In the genomic region with DNA sequence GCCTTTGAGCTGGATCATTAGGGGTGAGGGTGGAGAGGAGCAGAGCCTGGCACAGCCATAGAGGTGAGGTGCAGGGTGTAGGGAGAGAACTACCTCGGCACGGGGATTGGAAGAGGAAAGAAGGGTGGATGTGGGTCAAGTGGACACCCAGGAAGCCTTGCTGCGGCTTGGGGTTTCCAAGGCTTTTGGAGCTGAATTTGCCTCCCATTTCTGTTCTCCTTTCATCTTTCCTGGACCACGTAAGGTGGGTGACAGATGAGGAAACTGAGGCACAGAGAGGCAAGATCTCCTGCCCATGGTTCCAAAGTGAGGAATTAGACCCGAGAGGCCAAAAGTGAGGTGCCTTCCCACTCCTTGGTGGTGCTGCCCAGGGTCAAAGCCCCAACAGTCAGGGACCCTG, we compare ENCODE assay signal across 15 cellular contexts. TPM values are rescaled to one million over a fixed set of nuclear protein-coding genes. Genes with fewer than 3 reads are reported as not detected.
DNase-seq lines count a peak whose midpoint lies in the region; ATAC-seq and TF ChIP-seq lines count a peak whose summit lies in the region.
"Had no signal": no experiment of that assay in that cellular context is flagged by ENCODE, and none has a peak within 500 bp of the region (broad histone marks: within the 10 kb centered on the region; RNA-seq: fewer than 3 reads in every experiment).

No MANE protein-coding gene starts in this region.

- H3K79me1 ChIP-seq in H9 (ENCODE audit: insufficient read depth, low read depth, low read length, poor library complexity, severe bottlenecking), result no peaks in the 10 kb centered on the region

- H2AK5ac ChIP-seq in H9 (ENCODE audit: insufficient read length, low read length), result no peak overlapping the region

- no peak overlapping the region for H4K8ac ChIP-seq in H9 (replicated peaks; ENCODE audit: insufficient read length, low read depth, low read length)

- 0 out of 7 replicates have a peak overlapping the region, but pooled peaks of 1 of the 3 experiments have one; percentile 55 for H3K27ac Mint-ChIP-seq in H9
- H3K27ac Mint-ChIP-seq in stimulated activated effector memory CD8-positive, alpha-beta T cell treated with anti-CD3 and anti-CD28 coated beads, Interleukin-12 subunit alpha, Interleukin-12 subunit beta, amount 100 ng/mL, for 72 hours, result peak overlapping the region; percentile 49
- H3K27ac Mint-ChIP-seq in T-helper 17 cell, result no peak overlapping the region
- H3K27ac Mint-ChIP-seq: HFFc6 had no signal

- H3K9ac ChIP-seq in H9 (ENCODE audit: extremely low read depth, insufficient read length, low read length), result no peak overlapping the region

- H2AFZ ChIP-seq in H9 (ENCODE audit: low read length), result no peak overlapping the region

- no peak overlapping the region for H2BK12ac ChIP-seq in H9 (ENCODE audit: insufficient read length, low read depth, low read length)

- H3T11ph ChIP-seq in H9 (ENCODE audit: low read length), result no peak overlapping the region

- no peaks in the 10 kb centered on the region for H3K4me1 ChIP-seq in H9 (ENCODE audit: insufficient read depth, low read length)
- H3K4me1 ChIP-seq in HEK293 (ENCODE audit: control insufficient read depth, insufficient read depth, low read length), result no peaks in the 10 kb centered on the region
- H3K4me1 ChIP-seq: A549, HAP-1 had no signal

- H3K4ac ChIP-seq in H9 (ENCODE audit: low read depth, low read length), result no peak overlapping the region

- POLR2A ChIA-PET in HEK293 (lab: Yijun Ruan, JAX), result no interaction called here

- H3K27me3 Mint-ChIP-seq in H9 (ENCODE audit: low read depth) (peaks cover 5% of the 10 kb centered on the region), T-helper 17 cell (no peaks in the 10 kb centered on the region)
- H3K27me3 Mint-ChIP-seq: CD4-positive, alpha-beta memory T cell had no signal

- H3K18ac ChIP-seq in H9 (ENCODE audit: insufficient read length, low read depth, low read length), result no peak overlapping the region

- H3K4me3 Mint-ChIP-seq in H9 (no peak overlapping the region; a peak in 1 of 5 replicates), T-helper 17 cell (no peak overlapping the region)
- H3K4me3 Mint-ChIP-seq in stimulated activated effector memory CD8-positive, alpha-beta T cell treated with anti-CD3 and anti-CD28 coated beads, Interleukin-12 subunit alpha, Interleukin-12 subunit beta, amount 100 ng/mL, for 72 hours, result no peak overlapping the region
- H3K4me3 Mint-ChIP-seq: CD4-positive, alpha-beta memory T cell; HFFc6 had no signal

- H3K4me2 ChIP-seq in H9 (ENCODE audit: insufficient read depth, insufficient read length, low read length), result no peak overlapping the region
- H3K4me2 ChIP-seq: A549 had no signal

- no peak overlapping the region for H3K14ac ChIP-seq in H9 (ENCODE audit: insufficient read depth, low read length)

- no peak overlapping the region for H3K23ac ChIP-seq in H9 (ENCODE audit: insufficient read length, low read depth, low read length)

- no peak overlapping the region for H2BK5ac ChIP-seq in H9 (ENCODE audit: insufficient read length, low read length)

- H3K4me1 Mint-ChIP-seq in H9, result no peaks in the 10 kb centered on the region
- no peaks in the 10 kb centered on the region for H3K4me1 Mint-ChIP-seq in stimulated activated effector memory CD8-positive, alpha-beta T cell treated with anti-CD3 and anti-CD28 coated beads, Interleukin-12 subunit alpha, Interleukin-12 subunit beta, amount 100 ng/mL, for 72 hours
- peaks cover 2% of the 10 kb centered on the region for H3K4me1 Mint-ChIP-seq in T-helper 17 cell
- H3K4me1 Mint-ChIP-seq: CD4-positive, alpha-beta memory T cell had no signal

- DNase-seq in H9, result peak; percentile 15
- peak; percentile 41 for DNase-seq in left lobe of liver (ENCODE audit: low spot score)
- DNase-seq in stimulated activated effector memory CD8-positive, alpha-beta T cell treated with anti-CD3 and anti-CD28 coated beads, Interleukin-12 subunit alpha, Interleukin-12 subunit beta, amount 100 ng/mL, for 72 hours (ENCODE audit: low spot score in 2 of 2), result no peak
- no peak for DNase-seq in T-helper 17 cell
- DNase-seq in GM03348 (ENCODE audit: low spot score), result no peak
- DNase-seq: BE2C; CD4-positive, alpha-beta memory T cell; DMS79; GOT3; HFFc6 had no signal

- ATAC-seq in left lobe of liver, result no peak
- no peak for ATAC-seq in stimulated activated effector memory CD8-positive, alpha-beta T cell treated with anti-CD3 and anti-CD28 coated beads, Interleukin-12 subunit alpha, Interleukin-12 subunit beta, amount 100 ng/mL, for 72 hours
- ATAC-seq in T-helper 17 cell, result no peak
- ATAC-seq in GM21381 (IDR thresholded peaks at IDR 0.05; ENCODE audit: unreplicated experiment), result no peak
- ATAC-seq: A549 had no signal

- H3K36me3 Mint-ChIP-seq in H9 (ENCODE audit: insufficient read depth in 1 of 3, low read depth in 3 of 3) (no peaks in the 10 kb centered on the region), T-helper 17 cell (ENCODE audit: low read depth) (no peaks in the 10 kb centered on the region)
- H3K36me3 Mint-ChIP-seq in stimulated activated effector memory CD8-positive, alpha-beta T cell treated with anti-CD3 and anti-CD28 coated beads, Interleukin-12 subunit alpha, Interleukin-12 subunit beta, amount 100 ng/mL, for 72 hours, result peaks cover 6% of the 10 kb centered on the region

- H3K36me3 ChIP-seq in HEK293 (ENCODE audit: control insufficient read depth in 2 of 2, insufficient read depth in 1 of 2, low read length in 2 of 2), result no peaks in the 10 kb centered on the region
- H3K36me3 ChIP-seq: BE2C, HAP-1 had no signal

- H3K9me3 ChIP-seq in H9 (ENCODE audit: control insufficient read depth, low read depth, low read length), result no peaks in the 10 kb centered on the region
- no peaks in the 10 kb centered on the region for H3K9me3 ChIP-seq in HEK293 (ENCODE audit: control insufficient read depth, insufficient read depth, low read depth, low read length)
- no peaks in the 10 kb centered on the region for H3K9me3 ChIP-seq in T-helper 17 cell (ENCODE audit: control insufficient read depth, low read length, poor library complexity, severe bottlenecking)
- H3K9me3 ChIP-seq: A549, BE2C, HAP-1 had no signal

- no peak overlapping the region for H2BK15ac ChIP-seq in H9 (ENCODE audit: low read depth, low read length)

- H3K27me3 ChIP-seq in H9 (ENCODE audit: insufficient read depth, low read length), result no peaks in the 10 kb centered on the region
- H3K27me3 ChIP-seq: BE2C had no signal

- H3K79me2 ChIP-seq in H9 (ENCODE audit: insufficient read depth, low read length), result no peaks in the 10 kb centered on the region

- H3K27ac ChIP-seq in H9 (ENCODE audit: insufficient read length, low read depth, low read length) (no peak overlapping the region), HEK293 (ENCODE audit: extremely low read depth, low read depth, low read length) (no peak overlapping the region)
- H3K27ac ChIP-seq: A549, C4-2B had no signal

- no peak overlapping the region for H3K4me3 ChIP-seq in HEK293 (ENCODE audit: low read depth, low read length)
- H3K4me3 ChIP-seq: A549, HAP-1 had no signal

- no peaks in the 10 kb centered on the region for H3K23me2 ChIP-seq in H9 (ENCODE audit: insufficient read length, low read depth, low read length, poor library complexity, severe bottlenecking)

- CTCF ChIA-PET in HEK293 (lab: Yijun Ruan, JAX), result interaction anchor here (1.2 kb wide), 1 partner anchor 10 kb away, joined by 4 read pairs; no protein-coding TSS in a partner anchor

- no peak overlapping the region for H3K56ac ChIP-seq in H9 (ENCODE audit: insufficient read length, low read depth, low read length)

- TF ChIP-seq CTCF in H9 (conservative IDR thresholded peaks at IDR 0.05) (no peak), HEK293 (tag by site-specific recombination; IDR thresholded peaks at IDR 0.05) (no peak)

- H2BK120ac ChIP-seq in H9 (ENCODE audit: low read depth, low read length, poor library complexity, severe bottlenecking), result no peak overlapping the region

- no peak overlapping the region for H4K91ac ChIP-seq in H9 (ENCODE audit: insufficient read length, low read depth, low read length)

- no peaks in the 10 kb centered on the region; a peak in 1 of 5 replicates for H3K9me3 Mint-ChIP-seq in H9
- H3K9me3 Mint-ChIP-seq in stimulated activated effector memory CD8-positive, alpha-beta T cell treated with anti-CD3 and anti-CD28 coated beads, Interleukin-12 subunit alpha, Interleukin-12 subunit beta, amount 100 ng/mL, for 72 hours, result no peaks in the 10 kb centered on the region
- H3K9me3 Mint-ChIP-seq: CD4-positive, alpha-beta memory T cell; HFFc6 had no signal

- WGBS in H9 (ENCODE audit: extremely low coverage, insufficient read length, low lambda C conversion rate), result no CpG with 5 or more reads among the region's 5 CpGs

- no peak overlapping the region for H4K5ac ChIP-seq in H9 (ENCODE audit: insufficient read length, low read depth, low read length)

- H2BK20ac ChIP-seq in H9 (ENCODE audit: low read depth, low read length, poor library complexity, severe bottlenecking), result no peak overlapping the region

- no peaks in the 10 kb centered on the region for H4K20me1 ChIP-seq in H9 (ENCODE audit: control insufficient read depth, insufficient read depth, insufficient read length)

TF ChIP-seq in HEK293, 187 proteins besides CTCF, POLR2A, EP300 and RAD21 (continues in another document):
- TF ChIP-seq, protein P1, sequence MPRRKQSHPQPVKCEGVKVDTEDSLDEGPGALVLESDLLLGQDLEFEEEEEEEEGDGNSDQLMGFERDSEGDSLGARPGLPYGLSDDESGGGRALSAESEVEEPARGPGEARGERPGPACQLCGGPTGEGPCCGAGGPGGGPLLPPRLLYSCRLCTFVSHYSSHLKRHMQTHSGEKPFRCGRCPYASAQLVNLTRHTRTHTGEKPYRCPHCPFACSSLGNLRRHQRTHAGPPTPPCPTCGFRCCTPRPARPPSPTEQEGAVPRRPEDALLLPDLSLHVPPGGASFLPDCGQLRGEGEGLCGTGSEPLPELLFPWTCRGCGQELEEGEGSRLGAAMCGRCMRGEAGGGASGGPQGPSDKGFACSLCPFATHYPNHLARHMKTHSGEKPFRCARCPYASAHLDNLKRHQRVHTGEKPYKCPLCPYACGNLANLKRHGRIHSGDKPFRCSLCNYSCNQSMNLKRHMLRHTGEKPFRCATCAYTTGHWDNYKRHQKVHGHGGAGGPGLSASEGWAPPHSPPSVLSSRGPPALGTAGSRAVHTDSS (tag by site-specific recombination; IDR thresholded peaks at IDR 0.05), result no peak
- TF ChIP-seq ZNF341 (tag by site-specific recombination; IDR thresholded peaks at IDR 0.05; ENCODE audit: low read depth) (peak; percentile 46; the same call in 1 of the 2 replicates), ZNF19 (tag by site-specific recombination; IDR thresholded peaks at IDR 0.05; ENCODE audit: low read depth) (no peak), ZEB2 (tag by site-specific recombination; IDR thresholded peaks at IDR 0.05) (no peak), ZFP3 (tag by site-specific recombination; IDR thresholded peaks at IDR 0.05; ENCODE audit: low read depth) (no peak), ZBTB20 (tag by site-specific recombination; IDR thresholded peaks at IDR 0.05) (0 out of 2 replicates have a peak, but pooled peaks have one; percentile 12)

RNA-seq across cellular contexts. Expression of a gene that starts 35.4 kb away (rescaled TPM):
- 15.3 and 15.4 TPM in 2 replicates for total RNA-seq in H9 (2021)
- 14.0 TPM for total RNA-seq in left lobe of liver
- total RNA-seq in T-helper 17 cell, result 10 to 100 TPM; 36.1 to 49.8 TPM

RNA-seq across cellular contexts. Expression of a gene that starts 48.9 kb away (rescaled TPM):
- total RNA-seq in H9 (2021), result 24.1 and 26.2 TPM in 2 replicates
- total RNA-seq in left lobe of liver, result 11.8 TPM
- total RNA-seq in T-helper 17 cell, result 10 to 100 TPM; 11.9 to 12.2 TPM

Comparison
In these comparisons a context has a peak if more than half of its experiments do, and no peak if none do; other contexts are left out.
1. DNase-seq: peak in H9 (single experiment) and left lobe of liver (single experiment); none in stimulated activated effector memory CD8-positive, alpha-beta T cell treated with anti-CD3 and anti-CD28 coated beads, Interleukin-12 subunit alpha, Interleukin-12 subunit beta, amount 100 ng/mL, for 72 hours (0 of 2), T-helper 17 cell (0 of 3) and GM03348 (single experiment).